In genomic region chr6:7537560-7538174, GRCh38 we compare ENCODE assay signal across 16 cellular contexts.
"Had no signal": no experiment of that assay in that cellular context is flagged by ENCODE, and none has a peak within 500 bp of the region (broad histone marks: within the 10 kb centered on the region; RNA-seq: fewer than 3 reads in every experiment).

No MANE protein-coding gene starts in this region.

- H3K9me3 ChIP-seq: neutrophil, prostate gland, suprapubic skin had no signal

- H3K36me3 ChIP-seq: neutrophil, prostate gland, suprapubic skin had no signal

- H3K27ac ChIP-seq: neutrophil, prostate gland had no signal

- H3K4me1 ChIP-seq: prostate gland had no signal

- DNase-seq: activated CD4-positive, alpha-beta T cell treated with anti-CD3 and anti-CD28 coated beads, Interleukin-2, amount 10 ng/mL, durations not matched to agents 7 days and 5 days; activated gamma-delta T cell treated with Interleukin-2 at 50 U/mL for 16 hours; activated naive CD8-positive, alpha-beta T cell treated with anti-CD3 and anti-CD28 coated beads for 36 hours; amygdala; effector memory CD4-positive, alpha-beta T cell; foreskin fibroblast; head of caudate nucleus; left colon; mammary epithelial cell; naive B cell; stimulated activated naive CD8-positive, alpha-beta T cell treated with anti-CD3 and anti-CD28 coated beads, Interleukin-15, Interleukin-2, amounts not matched to agents 100 U/mL and 50 U/mL, for 24 hours; trophoblast cell had no signal

- H3K4me3 ChIP-seq: prostate gland, suprapubic skin had no signal

- ATAC-seq: left colon; sciatic nerve; stimulated activated naive CD8-positive, alpha-beta T cell treated with anti-CD3 and anti-CD28 coated beads, Interleukin-15, Interleukin-2, amounts not matched to agents 100 U/mL and 50 U/mL, for 24 hours had no signal
